In the genomic region with DNA sequence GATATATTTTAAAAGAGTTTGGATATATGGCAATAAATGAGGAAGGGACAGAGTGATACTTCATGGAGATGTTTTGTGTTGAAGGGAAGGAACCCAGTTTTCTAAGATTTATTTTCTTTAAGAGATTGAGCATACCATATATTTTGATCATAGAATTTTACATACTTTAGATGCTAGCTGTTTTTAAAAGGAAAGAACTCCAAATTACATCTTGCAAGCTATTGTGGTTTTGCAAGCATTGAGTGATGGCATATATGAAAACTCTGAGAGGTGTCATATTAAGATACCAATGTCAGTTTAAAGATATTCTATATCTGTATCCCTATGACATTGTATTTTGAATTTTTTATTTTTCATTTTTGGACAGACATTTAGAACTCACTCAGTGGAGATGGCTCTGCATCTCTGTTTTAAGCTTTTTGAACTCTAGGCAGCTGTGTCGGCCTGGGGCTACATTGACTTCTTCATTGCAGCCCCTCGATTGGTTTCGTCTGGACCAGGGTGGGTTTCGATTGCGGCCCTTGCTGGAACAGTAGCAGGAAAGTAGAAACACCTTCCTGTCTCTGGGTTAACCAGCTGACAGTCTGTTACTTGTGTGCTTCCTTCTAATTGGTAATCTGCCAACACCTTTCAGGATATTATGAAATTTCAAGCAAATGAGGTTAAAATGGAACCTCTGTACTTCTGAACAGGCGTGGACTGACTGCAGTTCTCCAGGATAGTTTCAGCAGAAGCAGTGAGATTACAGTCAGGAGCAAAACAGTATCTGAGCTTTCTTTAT, we compare ENCODE assay signal across 9 cellular contexts. TPM values are rescaled to one million over a fixed set of nuclear protein-coding genes. Genes with fewer than 3 reads are reported as not detected.
DNase-seq lines count a peak whose midpoint lies in the region; ATAC-seq and TF ChIP-seq lines count a peak whose summit lies in the region.
"Had no signal": no experiment of that assay in that cellular context is flagged by ENCODE, and none has a peak within 500 bp of the region (broad histone marks: within the 10 kb centered on the region; RNA-seq: fewer than 3 reads in every experiment).

No MANE protein-coding gene starts in this region.

- peak overlapping the region; percentile 64 for H3K9ac ChIP-seq in PC-3 (ENCODE audit: low read length)

- H3K36me3 Mint-ChIP-seq in activated naive CD4-positive, alpha-beta T cell treated with anti-CD3 and anti-CD28 coated beads for 36 hours (ENCODE audit: low read depth), result peaks cover 3% of the 10 kb centered on the region
- H3K36me3 Mint-ChIP-seq: naive B cell had no signal

- H3K36me3 ChIP-seq in PC-3 (ENCODE audit: low read depth, low read length), result no peaks in the 10 kb centered on the region
- H3K36me3 ChIP-seq in transverse colon, result no peaks in the 10 kb centered on the region

- peak overlapping the region; percentile 67 for H3K4me3 Mint-ChIP-seq in activated naive CD4-positive, alpha-beta T cell treated with anti-CD3 and anti-CD28 coated beads for 36 hours

- intact Hi-C loops in activated naive CD4-positive, alpha-beta T cell treated with anti-CD3 and anti-CD28 coated beads for 36 hours (cut with micrococcal nuclease), result loop anchor here (1.0 kb wide), 3 partner anchors 7 to 15 kb away; no protein-coding TSS in a partner anchor
- intact Hi-C loops in PC-3 (cut with micrococcal nuclease), result no loop called here
- intact Hi-C loops in transverse colon (cut with DNase I; ENCODE audit: low total_unique reads), result no loop called here

- 76 to 78% methylated on average over 5 to 6 of the region's 6 CpGs for WGBS in transverse colon (ENCODE audit: low coverage in 1 of 2), 2 donors

- POLR2A ChIA-PET in PC-3 (lab: Charles Lee; ENCODE audit: unreplicated experiment), result no interaction called here

- H3K9me3 Mint-ChIP-seq in activated naive CD4-positive, alpha-beta T cell treated with anti-CD3 and anti-CD28 coated beads for 36 hours, result no peaks in the 10 kb centered on the region
- H3K9me3 Mint-ChIP-seq: naive B cell had no signal

- TF ChIP-seq EP300 in transverse colon (IDR thresholded peaks at IDR 0.05; ENCODE audit: low read depth), result no peak

- H3K27me3 ChIP-seq in PC-3 (ENCODE audit: low read length) (no peaks in the 10 kb centered on the region), transverse colon (no peaks in the 10 kb centered on the region)

- peak overlapping the region; percentile 93 for H3K27ac Mint-ChIP-seq in activated naive CD4-positive, alpha-beta T cell treated with anti-CD3 and anti-CD28 coated beads for 36 hours

- H3K27ac ChIP-seq in PC-3 (ENCODE audit: low read length) (peak overlapping the region; percentile 92), transverse colon (peak overlapping the region; percentile 49 to 69 (median 64))

- H3F3A ChIP-seq in PC-3 (ENCODE audit: low read length, unreplicated experiment), result peaks cover 4% of the 10 kb centered on the region

- CTCF ChIA-PET in activated naive CD4-positive, alpha-beta T cell treated with anti-CD3 and anti-CD28 coated beads for 36 hours (lab: Charles Lee), result interaction anchor here (1.7 kb wide), 2 partner anchors 8 to 9 kb away, joined by 6 to 7 read pairs; no protein-coding TSS in a partner anchor
- CTCF ChIA-PET in PC-3 (lab: Charles Lee), result no interaction called here

- no peak for TF ChIP-seq POLR2A in transverse colon (IDR thresholded peaks at IDR 0.05)

- no TSS peak for BruUV-seq in PC-3 (replicated peaks; lab: Mats Ljungman, UMichigan)

- H3K4me1 ChIP-seq in PC-3 (ENCODE audit: insufficient read depth, low read length) (peaks cover 54% of the 10 kb centered on the region), transverse colon (peaks cover 38 to 85% (median 62%) of the 10 kb centered on the region in 4 donors)

- H3K4me3 ChIP-seq in PC-3 (ENCODE audit: low read length) (no peak overlapping the region), fibroblast of mammary gland (ENCODE audit: control insufficient read depth, low read depth, low read length) (no peak overlapping the region), transverse colon (no peak overlapping the region)

- H3K4me1 Mint-ChIP-seq in activated naive CD4-positive, alpha-beta T cell treated with anti-CD3 and anti-CD28 coated beads for 36 hours (ENCODE audit: low read depth), result peaks cover 77% of the 10 kb centered on the region

- H3K9me2 ChIP-seq in PC-3 (replicated peaks; ENCODE audit: low read length), result no peaks in the 10 kb centered on the region

- H3K9me3 ChIP-seq in PC-3 (ENCODE audit: low read length) (no peaks in the 10 kb centered on the region), transverse colon (no peaks in the 10 kb centered on the region)

- peaks cover 89% of the 10 kb centered on the region for H3K79me2 ChIP-seq in PC-3 (ENCODE audit: low read length)

- no peak overlapping the region for H2AFZ ChIP-seq in PC-3 (ENCODE audit: low read length)

- in situ Hi-C loops in transverse colon (cut with MboI; ENCODE audit: low pct_ligation_motif_present in 1 of 4, low pct_unique_long_range_greater_than_20kb in 1 of 4, low sequenced_read_pairs in 3 of 4), result no loop called here

- ATAC-seq in PC-3 (no peak), HG03045 (IDR thresholded peaks at IDR 0.05; ENCODE audit: unreplicated experiment) (no peak)

- no peak for DNase-seq in activated naive CD4-positive, alpha-beta T cell treated with anti-CD3 and anti-CD28 coated beads for 36 hours
- no peak for DNase-seq in activated naive CD4-positive, alpha-beta T cell treated with anti-CD3 and anti-CD28 coated beads, Interleukin-2, amount 50 U/mL, for 16 hours
- DNase-seq in PC-3 (no peak), fibroblast of mammary gland (ENCODE audit: low read depth) (peak; percentile 61), transverse colon (no peak), COR-L47 (lab: John Stamatoyannopoulos, UW) (no peak), NCI-H146 (lab: John Stamatoyannopoulos, UW) (no peak)
- DNase-seq: naive B cell had no signal

- H3K27me3 Mint-ChIP-seq in activated naive CD4-positive, alpha-beta T cell treated with anti-CD3 and anti-CD28 coated beads for 36 hours (ENCODE audit: low read depth), result no peaks in the 10 kb centered on the region

- H3K4me2 ChIP-seq in PC-3 (ENCODE audit: low read length), result peak overlapping the region; percentile 50; the same call in 1 of the 2 replicates

- TF ChIP-seq CTCF in PC-3 (conservative IDR thresholded peaks at IDR 0.05; ENCODE audit: low read depth, low read length) (no peak), fibroblast of mammary gland (conservative IDR thresholded peaks at IDR 0.05; ENCODE audit: control insufficient read depth, insufficient read depth, low read depth, low read length) (no peak), transverse colon (IDR thresholded peaks at IDR 0.05) (no peak)

- H4K20me1 ChIP-seq in PC-3 (ENCODE audit: low read length), result 0 out of 2 replicates have a peak, but pooled peaks cover 4% of the 10 kb centered on the region

RNA-seq across cellular contexts. Expression of gene IGF2R, which starts 14.0 kb away (rescaled TPM):
- 10 to 100 TPM; 42.1 to 44.5 TPM for total RNA-seq in activated naive CD4-positive, alpha-beta T cell treated with anti-CD3 and anti-CD28 coated beads for 36 hours
- 31.5 and 37.2 TPM in 2 replicates for total RNA-seq in PC-3 (2014; rRNA removed)
- 100 to 1,000 TPM in 1 of 4 donors, 10 to 100 TPM in 3; 48.8 to 106 (median 92.3) TPM for total RNA-seq in transverse colon
